36 cellular contexts compared by ENCODE assay signal in genomic region chr9:18939943-18940342, GRCh38.
"Had no signal": no experiment of that assay in that cellular context is flagged by ENCODE, and none has a peak within 500 bp of the region (broad histone marks: within the 10 kb centered on the region; RNA-seq: fewer than 3 reads in every experiment).

No MANE protein-coding gene starts in this region.

- H3K36me3 ChIP-seq: adrenal gland, brain microvascular endothelial cell, breast epithelium, WERI-Rb-1 had no signal

- H3K27me3 ChIP-seq: adrenal gland, body of pancreas, brain microvascular endothelial cell, breast epithelium had no signal

- H3K4me1 Mint-ChIP-seq: activated CD4-positive, alpha-beta memory T cell treated with anti-CD3 and anti-CD28 coated beads, Interleukin-2, amount 10 ng/mL, durations not matched to agents 7 days and 5 days; activated CD4-positive, alpha-beta T cell treated with anti-CD3 and anti-CD28 coated beads for 36 hours; activated CD4-positive, alpha-beta T cell treated with anti-CD3 and anti-CD28 coated beads, Interleukin-2, amount 10 ng/mL, durations not matched to agents 7 days and 5 days; activated CD8-positive, alpha-beta memory T cell treated with anti-CD3 and anti-CD28 coated beads, Interleukin-2, amount 10 ng/mL, durations not matched to agents 7 days and 5 days; activated naive CD8-positive, alpha-beta T cell treated with anti-CD3 and anti-CD28 coated beads for 36 hours had no signal

- H3K4me3 ChIP-seq: adrenal gland, body of pancreas, breast epithelium had no signal

- H3K27ac Mint-ChIP-seq: activated CD4-positive, alpha-beta memory T cell treated with anti-CD3 and anti-CD28 coated beads, Interleukin-2, amount 10 ng/mL, durations not matched to agents 7 days and 5 days; activated CD4-positive, alpha-beta T cell treated with anti-CD3 and anti-CD28 coated beads for 36 hours; activated CD4-positive, alpha-beta T cell treated with anti-CD3 and anti-CD28 coated beads, Interleukin-2, amount 10 ng/mL, durations not matched to agents 7 days and 5 days; activated CD8-positive, alpha-beta memory T cell treated with anti-CD3 and anti-CD28 coated beads, Interleukin-2, amount 10 ng/mL, durations not matched to agents 7 days and 5 days; activated CD8-positive, alpha-beta T cell treated with anti-CD3 and anti-CD28 coated beads, Interleukin-2, amount 10 ng/mL, durations not matched to agents 7 days and 5 days; activated naive CD4-positive, alpha-beta T cell treated with anti-CD3 and anti-CD28 coated beads, Interleukin-2, amount 50 U/mL, for 72 hours; activated naive CD8-positive, alpha-beta T cell treated with anti-CD3 and anti-CD28 coated beads for 36 hours; activated T-cell treated with anti-CD3 and anti-CD28 coated beads, Interleukin-2, amount 50 U/mL, for 24 hours; activated T-helper 2 cell treated with anti-CD3 and anti-CD28 coated beads, Interferon-gamma antibody, Interleukin-2, Interleukin-4, amounts not matched to agents 10 μg/mL and 5 μg/mL and 100 μg/mL, durations not matched to agents 14 hours and 24 hours and 36 hours; T-helper 1 cell treated with Interleukin-12 subunit alpha and Interleukin-12 subunit beta and Interleukin-4 antibody, amounts not matched to agents 30 μg/mL and 1 μg/mL, for 36 hours; T-helper 2 cell treated with Interferon-gamma antibody and Interleukin-4, amounts not matched to agents 5 μg/mL and 100 μg/mL, for 36 hours; WTC11 had no signal

- H3K4me3 Mint-ChIP-seq: activated CD4-positive, alpha-beta memory T cell treated with anti-CD3 and anti-CD28 coated beads, Interleukin-2, amount 10 ng/mL, durations not matched to agents 7 days and 5 days; activated CD4-positive, alpha-beta T cell treated with anti-CD3 and anti-CD28 coated beads for 36 hours; activated CD4-positive, alpha-beta T cell treated with anti-CD3 and anti-CD28 coated beads, Interleukin-2, amount 10 ng/mL, durations not matched to agents 7 days and 5 days; activated CD8-positive, alpha-beta memory T cell treated with anti-CD3 and anti-CD28 coated beads, Interleukin-2, amount 10 ng/mL, durations not matched to agents 7 days and 5 days; activated CD8-positive, alpha-beta T cell treated with anti-CD3 and anti-CD28 coated beads, Interleukin-2, amount 10 ng/mL, durations not matched to agents 7 days and 5 days; activated naive CD8-positive, alpha-beta T cell treated with anti-CD3 and anti-CD28 coated beads for 36 hours; activated T-cell treated with anti-CD3 and anti-CD28 coated beads, Interleukin-2, amount 50 U/mL, for 24 hours; T-helper 1 cell treated with Interleukin-12 subunit alpha and Interleukin-12 subunit beta and Interleukin-4 antibody, amounts not matched to agents 30 μg/mL and 1 μg/mL, for 36 hours; T-helper 2 cell treated with Interferon-gamma antibody and Interleukin-4, amounts not matched to agents 5 μg/mL and 100 μg/mL, for 36 hours; WTC11 had no signal

- H3K4me1 ChIP-seq: adrenal gland, body of pancreas, breast epithelium had no signal

- FAIRE-seq: astrocyte had no signal

- H3K27ac ChIP-seq: adrenal gland, body of pancreas, brain microvascular endothelial cell, breast epithelium, WERI-Rb-1 had no signal

- DNase-seq: activated CD4-positive, alpha-beta memory T cell treated with anti-CD3 and anti-CD28 coated beads, Interleukin-2, amount 10 ng/mL, durations not matched to agents 7 days and 5 days; activated CD4-positive, alpha-beta T cell treated with anti-CD3 and anti-CD28 coated beads for 1 hour; activated CD4-positive, alpha-beta T cell treated with anti-CD3 and anti-CD28 coated beads for 36 hours; activated CD4-positive, alpha-beta T cell treated with anti-CD3 and anti-CD28 coated beads for 48 hours; activated CD4-positive, alpha-beta T cell treated with anti-CD3 and anti-CD28 coated beads, Interleukin-2, amount 10 ng/mL, durations not matched to agents 7 days and 5 days; activated CD4-positive, alpha-beta T cell treated with anti-CD3 and anti-CD28 coated beads, Interleukin-2, amount 50 U/mL, for 48 hours; activated CD4-positive, CD25-positive, alpha-beta regulatory T cell; activated CD8-positive, alpha-beta memory T cell treated with anti-CD3 and anti-CD28 coated beads for 24 hours; activated CD8-positive, alpha-beta memory T cell treated with anti-CD3 and anti-CD28 coated beads, Interleukin-2, amount 10 ng/mL, durations not matched to agents 7 days and 5 days; activated CD8-positive, alpha-beta memory T cell treated with anti-CD3 and anti-CD28 coated beads, Interleukin-2, amount 50 U/mL, for 48 hours; activated CD8-positive, alpha-beta T cell treated with anti-CD3 and anti-CD28 coated beads, Interleukin-2, amount 10 ng/mL, durations not matched to agents 7 days and 5 days; activated effector memory CD4-positive, alpha-beta T cell treated with Interleukin-2 at 50 U/mL for 16 hours; activated gamma-delta T cell; activated naive CD4-positive, alpha-beta T cell treated with anti-CD3 and anti-CD28 coated beads, Interleukin-2, amount 50 U/mL, for 16 hours; activated naive CD4-positive, alpha-beta T cell treated with Interleukin-2 at 50 U/mL for 16 hours; activated naive CD8-positive, alpha-beta T cell treated with anti-CD3 and anti-CD28 coated beads for 36 hours; activated T-cell treated with anti-CD3 and anti-CD28 coated beads, Interleukin-2, amount 50 U/mL, for 24 hours; activated T-cell treated with anti-CD3 and anti-CD28 coated beads, Interleukin-2, amount 50 U/mL, for 48 hours; adrenal gland; amniotic stem cell; aorta; body of pancreas; brain microvascular endothelial cell; central memory CD4-positive, alpha-beta T cell; T-helper 1 cell; T-helper 2 cell; T-helper 9 cell; WERI-Rb-1 had no signal

- H3K9me3 Mint-ChIP-seq: activated CD4-positive, alpha-beta memory T cell treated with anti-CD3 and anti-CD28 coated beads, Interleukin-2, amount 10 ng/mL, durations not matched to agents 7 days and 5 days; activated CD4-positive, alpha-beta T cell treated with anti-CD3 and anti-CD28 coated beads, Interleukin-2, amount 10 ng/mL, durations not matched to agents 7 days and 5 days; activated naive CD4-positive, alpha-beta T cell treated with anti-CD3 and anti-CD28 coated beads, Interleukin-2, amount 50 U/mL, for 72 hours; activated naive CD8-positive, alpha-beta T cell treated with anti-CD3 and anti-CD28 coated beads for 36 hours; activated T-cell treated with anti-CD3 and anti-CD28 coated beads, Interleukin-2, amount 50 U/mL, for 24 hours; activated T-helper 2 cell treated with anti-CD3 and anti-CD28 coated beads, Interferon-gamma antibody, Interleukin-2, Interleukin-4, amounts not matched to agents 10 μg/mL and 5 μg/mL and 100 μg/mL, durations not matched to agents 14 hours and 24 hours and 36 hours; T-helper 1 cell treated with Interleukin-12 subunit alpha and Interleukin-12 subunit beta and Interleukin-4 antibody, amounts not matched to agents 30 μg/mL and 1 μg/mL, for 36 hours; T-helper 2 cell treated with Interferon-gamma antibody and Interleukin-4, amounts not matched to agents 5 μg/mL and 100 μg/mL, for 36 hours had no signal

- ATAC-seq: activated CD4-positive, alpha-beta T cell treated with anti-CD3 and anti-CD28 coated beads for 36 hours; activated CD4-positive, CD25-positive, alpha-beta regulatory T cell treated with anti-CD3 and anti-CD28 coated beads, Interleukin-2, amount 50 U/mL, for 24 hours; activated CD8-positive, alpha-beta memory T cell treated with anti-CD3 and anti-CD28 coated beads, Interleukin-2, amount 10 ng/mL, durations not matched to agents 7 days and 5 days; activated CD8-positive, alpha-beta T cell treated with anti-CD3 and anti-CD28 coated beads, Interleukin-2, amount 10 ng/mL, durations not matched to agents 7 days and 5 days; activated naive CD4-positive, alpha-beta T cell treated with anti-CD3 and anti-CD28 coated beads, Interleukin-2, amount 50 U/mL, for 72 hours; body of pancreas; WTC11 had no signal

- H3K36me3 Mint-ChIP-seq: activated CD8-positive, alpha-beta memory T cell treated with anti-CD3 and anti-CD28 coated beads, Interleukin-2, amount 10 ng/mL, durations not matched to agents 7 days and 5 days; activated naive CD4-positive, alpha-beta T cell treated with anti-CD3 and anti-CD28 coated beads, Interleukin-2, amount 50 U/mL, for 72 hours; activated naive CD8-positive, alpha-beta T cell treated with anti-CD3 and anti-CD28 coated beads for 36 hours; WTC11 had no signal

- H3K9me3 ChIP-seq: adrenal gland, body of pancreas, breast epithelium had no signal
